Comparison of ENCODE assay signal across 25 cellular contexts in genomic region chr6:169574420-169574819, GRCh38.
"Had no signal": no experiment of that assay in that cellular context is flagged by ENCODE, and none has a peak within 500 bp of the region (broad histone marks: within the 10 kb centered on the region; RNA-seq: fewer than 3 reads in every experiment).

No MANE protein-coding gene starts in this region.

- H3K9me3 ChIP-seq: MG63, SJSA1 had no signal

- H3K4me3 ChIP-seq: MG63, SJSA1, SK-N-MC had no signal

- H3K27ac ChIP-seq: SJSA1, SK-N-MC had no signal

- FAIRE-seq: HepG2, RCC 7860 had no signal

- DNase-seq: IMR-90, Karpas-422, KG1, MG63, NCI-H1092, NCI-H1105 treated with DMSO at 0.1 percent for 48 hours, NCI-H1417 treated with DMSO at 0.1 percent for 48 hours, NCI-H146, NCI-H1694 treated with DMSO at 0.1 percent for 48 hours, NCI-H2029, NCI-H2081 treated with DMSO at 0.1 percent for 48 hours, NCI-H2171, NCI-H226, NCI-H446, NCI-H510A, NCI-H524 treated with DMSO at 0.1 percent for 48 hours, NCI-H69, NCI-H774, Right ventricle myocardium superior, RPMI8226, SIG-M5 had no signal

- ATAC-seq: HepG2 had no signal

- H3K36me3 ChIP-seq: SJSA1 had no signal
